Comparison of ENCODE assay signal across 1 cellular context in genomic region chr21:44331209-44331608, GRCh38.
TF ChIP-seq lines count a peak whose summit lies in the region.

No MANE protein-coding gene starts in this region.

TF ChIP-seq in H1, 55 proteins besides CTCF, POLR2A, EP300 and RAD21:
- TF ChIP-seq BRCA1 (IDR thresholded peaks at IDR 0.05; ENCODE audit: low read depth, low read length) (no peak), CREB1 (IDR thresholded peaks at IDR 0.05) (no peak), EZH2 (IDR thresholded peaks at IDR 0.05; ENCODE audit: low read depth, low read length, severe bottlenecking) (no peak), NRF1 (IDR thresholded peaks at IDR 0.05; ENCODE audit: low read depth, low read length) (no peak), CEBPB (IDR thresholded peaks at IDR 0.05; ENCODE audit: low read depth, low read length) (no peak), PHF8 (conservative IDR thresholded peaks at IDR 0.05; ENCODE audit: low read depth, low read length) (no peak), SUZ12 (IDR thresholded peaks at IDR 0.05; ENCODE audit: low read length) (no peak), CHD7 (IDR thresholded peaks at IDR 0.05; ENCODE audit: insufficient replicate concordance, low read length) (no peak), NANOG (IDR thresholded peaks at IDR 0.05; ENCODE audit: insufficient read depth, low read depth, low read length, poor library complexity, severe bottlenecking) (no peak), TAF7 (optimal IDR thresholded peaks at IDR 0.05; ENCODE audit: borderline replicate concordance, low read depth, low read length) (no peak), FOSL1 (IDR thresholded peaks at IDR 0.05; ENCODE audit: insufficient read depth, low read depth, low read length) (no peak), JUND (IDR thresholded peaks at IDR 0.05; ENCODE audit: low read length) (no peak), KDM4A (IDR thresholded peaks at IDR 0.05; ENCODE audit: low read depth, low read length, severe bottlenecking) (no peak), SIRT6 (IDR thresholded peaks at IDR 0.05; ENCODE audit: low read length) (no peak), ASH2L (IDR thresholded peaks at IDR 0.05; ENCODE audit: low read length) (no peak), SP2 (IDR thresholded peaks at IDR 0.05; ENCODE audit: low read length) (no peak), HDAC6 (IDR thresholded peaks at IDR 0.05; ENCODE audit: low read depth, low read length) (no peak), TAF1 (IDR thresholded peaks at IDR 0.05; ENCODE audit: low read depth, low read length) (no peak)
